15 cellular contexts compared by ENCODE assay signal in genomic region chr3:144754076-144754783, GRCh38.
DNase-seq lines count a peak whose midpoint lies in the region; ATAC-seq and TF ChIP-seq lines count a peak whose summit lies in the region.
"Had no signal": no experiment of that assay in that cellular context is flagged by ENCODE, and none has a peak within 500 bp of the region (broad histone marks: within the 10 kb centered on the region; RNA-seq: fewer than 3 reads in every experiment).

No MANE protein-coding gene starts in this region.

- TF ChIP-seq POLR2A in testis (IDR thresholded peaks at IDR 0.05): no peak

- intact Hi-C loops in testis (cut with DNase I; ENCODE audit: low total_unique reads): no loop called here

- H3K4me3 ChIP-seq in GM12865 (ENCODE audit: low read depth, low read length) (no peak overlapping the region), testis (no peak overlapping the region)
- H3K4me3 ChIP-seq: GM12878, GM23338 had no signal

- H3K27ac ChIP-seq in testis: no peak overlapping the region

- ATAC-seq in HG02970 (IDR thresholded peaks at IDR 0.05; ENCODE audit: low FRiP score, unreplicated experiment): no peak
- ATAC-seq in GM18517 (IDR thresholded peaks at IDR 0.05; ENCODE audit: unreplicated experiment): no peak
- no peak for ATAC-seq in HG03432 (IDR thresholded peaks at IDR 0.05; ENCODE audit: unreplicated experiment)
- ATAC-seq: CD8-positive, alpha-beta T cell; GM12878; GM23338; HepG2 had no signal

- H3K4me1 ChIP-seq in testis: no peaks in the 10 kb centered on the region
- H3K4me1 ChIP-seq: Caco-2 had no signal

- H3K27me3 ChIP-seq in testis: no peaks in the 10 kb centered on the region

- no peaks in the 10 kb centered on the region for H3K36me3 ChIP-seq in testis (ENCODE audit: low read depth, missing control alignments)

- TF ChIP-seq CTCF in GM12865 (IDR thresholded peaks at IDR 0.05; ENCODE audit: insufficient read depth, low read depth, low read length, missing control alignments) (no peak), testis (IDR thresholded peaks at IDR 0.05) (no peak)

- DNase-seq in GM12865 (ENCODE audit: low read depth) (peak; percentile 42), LHCN-M2 (ENCODE audit: low read depth) (peak; percentile 75), NCI-H526 treated with DMSO at 0.1 percent for 48 hours (lab: John Stamatoyannopoulos, UW) (peak; percentile 57), myocyte (ENCODE audit: low read depth) (peak; percentile 33), testis (no peak)
- DNase-seq: Caco-2; CD8-positive, alpha-beta T cell; GF-D8; H9 had no signal

- 85 to 95% methylated on average over 3 of the region's 3 CpGs for WGBS in testis, 2 donors

- no peaks in the 10 kb centered on the region for H3K9me3 ChIP-seq in testis
- H3K9me3 ChIP-seq: Caco-2 had no signal
